2 cellular contexts compared by ENCODE assay signal in the genomic region with DNA sequence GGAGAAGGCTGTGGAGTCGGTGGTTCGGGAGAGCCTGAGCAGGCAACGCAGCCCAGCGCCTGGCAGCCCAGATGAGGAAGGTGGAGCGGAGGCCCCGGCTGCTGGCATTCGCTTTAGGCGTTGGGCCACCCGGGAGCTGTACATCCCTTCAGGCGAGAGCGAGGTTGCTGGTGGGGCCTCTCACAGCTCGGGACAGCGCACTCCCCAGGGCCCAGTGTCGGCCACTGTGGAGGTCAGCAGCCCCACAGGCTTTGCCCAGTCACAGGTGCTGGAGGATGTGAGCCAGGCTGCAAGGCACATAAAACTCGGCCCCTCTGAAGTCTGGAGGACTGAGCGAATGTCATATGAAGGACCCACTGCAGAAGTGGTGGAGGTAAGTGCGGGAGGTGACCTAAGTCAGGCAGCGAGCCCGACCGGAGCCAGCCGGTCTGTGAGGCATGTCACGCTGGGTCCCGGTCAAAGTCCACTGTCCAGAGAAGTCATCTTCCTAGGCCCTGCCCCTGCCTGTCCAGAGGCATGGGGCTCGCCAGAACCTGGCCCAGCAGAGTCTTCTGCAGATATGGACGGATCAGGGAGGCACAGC.
TF ChIP-seq lines count a peak whose summit lies in the region.

No MANE protein-coding gene starts in this region.

TF ChIP-seq in HCT116, 20 proteins besides CTCF, POLR2A, EP300 and RAD21:
- TF ChIP-seq SP1 (IDR thresholded peaks at IDR 0.05; ENCODE audit: low read depth) (no peak), EGR1 (IDR thresholded peaks at IDR 0.05; ENCODE audit: low read depth) (no peak), YY1 (IDR thresholded peaks at IDR 0.05; ENCODE audit: extremely low read depth, insufficient replicate concordance, low read depth, low read length) (no peak), FOSL1 (IDR thresholded peaks at IDR 0.05; ENCODE audit: low read depth) (no peak), TCF7L2 (IDR thresholded peaks at IDR 0.05; ENCODE audit: borderline replicate concordance, extremely low read depth, insufficient read depth, insufficient read length) (no peak), EZH2 (IDR thresholded peaks at IDR 0.05) (no peak), CBX3 (IDR thresholded peaks at IDR 0.05; ENCODE audit: low read depth) (no peak), CEBPB (IDR thresholded peaks at IDR 0.05; ENCODE audit: low read depth) (no peak), MAX (IDR thresholded peaks at IDR 0.05) (no peak), POLR2AphosphoS5 (IDR thresholded peaks at IDR 0.05; ENCODE audit: low read depth, low read length) (no peak), EZH2phosphoT487 (IDR thresholded peaks at IDR 0.05; ENCODE audit: borderline replicate concordance) (no peak), ELF1 (IDR thresholded peaks at IDR 0.05; ENCODE audit: borderline replicate concordance, low read depth) (no peak)

TF ChIP-seq in HepG2, 621 proteins besides CTCF, POLR2A, EP300 and RAD21 (continues in another document):
- TF ChIP-seq ZNF562 (CRISPR knock-in tag; IDR thresholded peaks at IDR 0.05; ENCODE audit: borderline replicate concordance) (no peak), SAFB2 (CRISPR knock-in tag; IDR thresholded peaks at IDR 0.05; ENCODE audit: borderline replicate concordance, low read depth) (no peak), FOXO1 (CRISPR knock-in tag; IDR thresholded peaks at IDR 0.05) (no peak), JUND (CRISPR knock-in tag; IDR thresholded peaks at IDR 0.05) (peak; percentile 16; the same call in 1 of the 2 replicates), THAP11 (CRISPR knock-in tag; IDR thresholded peaks at IDR 0.05) (0 out of 2 replicates have a peak, but pooled peaks have one; percentile 15), CEBPB (IDR thresholded peaks at IDR 0.05; ENCODE audit: borderline replicate concordance, low read depth, low read length) (no peak), TARDBP (CRISPR knock-in tag; IDR thresholded peaks at IDR 0.05) (peak; percentile 49; the same call in 1 of the 2 replicates), AGO2 (optimal IDR thresholded peaks at IDR 0.05; ENCODE audit: low read depth, low read length) (no peak), RNF219 (CRISPR knock-in tag; IDR thresholded peaks at IDR 0.05) (no peak), GTF2F1 (IDR thresholded peaks at IDR 0.05; ENCODE audit: low read length) (no peak), HDAC1 (CRISPR knock-in tag; IDR thresholded peaks at IDR 0.05) (peak; percentile 51; the same call in 1 of the 2 replicates), MBNL3 (CRISPR knock-in tag; conservative IDR thresholded peaks at IDR 0.05) (no peak), TBX2 (CRISPR knock-in tag; IDR thresholded peaks at IDR 0.05; ENCODE audit: borderline replicate concordance) (no peak), HNRNPH1 (optimal IDR thresholded peaks at IDR 0.05; ENCODE audit: low read depth, low read length) (no peak), MTA3 (CRISPR knock-in tag; IDR thresholded peaks at IDR 0.05) (no peak), BCL6 (CRISPR knock-in tag; IDR thresholded peaks at IDR 0.05) (0 out of 2 replicates have a peak, but pooled peaks have one; percentile 14), ZNF136 (CRISPR knock-in tag; IDR thresholded peaks at IDR 0.05; ENCODE audit: low read depth) (no peak), GFI1 (CRISPR knock-in tag; IDR thresholded peaks at IDR 0.05; ENCODE audit: borderline replicate concordance) (0 out of 2 replicates have a peak, but pooled peaks have one; percentile 33), MXD4 (CRISPR knock-in tag; IDR thresholded peaks at IDR 0.05) (peak; percentile 61; the same call in 1 of the 2 replicates), RBFOX2 (IDR thresholded peaks at IDR 0.05; ENCODE audit: low read depth, low read length) (no peak), CREBL2 (CRISPR knock-in tag; IDR thresholded peaks at IDR 0.05; ENCODE audit: borderline replicate concordance) (no peak), ZNF513 (CRISPR knock-in tag; conservative IDR thresholded peaks at IDR 0.05) (no peak), ZC3H4 (CRISPR knock-in tag; IDR thresholded peaks at IDR 0.05; ENCODE audit: borderline replicate concordance) (no peak), ZNF292 (CRISPR knock-in tag; IDR thresholded peaks at IDR 0.05; ENCODE audit: borderline replicate concordance, low read depth) (peak; percentile 49; the same call in 1 of the 2 replicates), ZFP36L1 (CRISPR knock-in tag; IDR thresholded peaks at IDR 0.05) (0 out of 2 replicates have a peak, but pooled peaks have one; percentile 34), ZNF33B (CRISPR knock-in tag; IDR thresholded peaks at IDR 0.05) (no peak), ZNF207 (IDR thresholded peaks at IDR 0.05; ENCODE audit: borderline replicate concordance) (no peak), NFYB (CRISPR knock-in tag; IDR thresholded peaks at IDR 0.05) (no peak), SOX6 (IDR thresholded peaks at IDR 0.05) (no peak), SOX6 (CRISPR knock-in tag; IDR thresholded peaks at IDR 0.05) (peak; percentile 51; the same call in 1 of the 2 replicates), ZNF572 (CRISPR knock-in tag; IDR thresholded peaks at IDR 0.05) (no peak), NFATC3 (CRISPR knock-in tag; IDR thresholded peaks at IDR 0.05) (no peak), RNF2 (conservative IDR thresholded peaks at IDR 0.05; ENCODE audit: low read depth) (no peak), ZBTB44 (CRISPR knock-in tag; IDR thresholded peaks at IDR 0.05) (no peak), LCORL (IDR thresholded peaks at IDR 0.05) (no peak), LCORL (CRISPR knock-in tag; IDR thresholded peaks at IDR 0.05) (peak; percentile 72), SALL2 (CRISPR knock-in tag; IDR thresholded peaks at IDR 0.05) (no peak; the same call in 1 of the 2 replicates), ZNF850 (CRISPR knock-in tag; conservative IDR thresholded peaks at IDR 0.05) (0 out of 2 replicates have a peak, but pooled peaks have one; percentile 35), ASH2L (IDR thresholded peaks at IDR 0.05; ENCODE audit: insufficient read length, low read depth, low read length) (peak; percentile 21), ZNF431 (CRISPR knock-in tag; IDR thresholded peaks at IDR 0.05; ENCODE audit: borderline replicate concordance, low read depth) (no peak), ZNF75D (CRISPR knock-in tag; IDR thresholded peaks at IDR 0.05; ENCODE audit: borderline replicate concordance) (no peak), TEAD3 (CRISPR knock-in tag; optimal IDR thresholded peaks at IDR 0.05; ENCODE audit: borderline replicate concordance) (peak; percentile 31), NRL (CRISPR knock-in tag; IDR thresholded peaks at IDR 0.05; ENCODE audit: borderline replicate concordance) (0 out of 2 replicates have a peak, but pooled peaks have one; percentile 25), CBX1 (IDR thresholded peaks at IDR 0.05; ENCODE audit: low read depth) (no peak), ZFX (CRISPR knock-in tag; IDR thresholded peaks at IDR 0.05; ENCODE audit: low read depth) (peak; percentile 61), ZNF329 (CRISPR knock-in tag; IDR thresholded peaks at IDR 0.05; ENCODE audit: low read depth) (no peak), HNF4G (IDR thresholded peaks at IDR 0.05; ENCODE audit: borderline replicate concordance, low read depth, low read length) (peak; percentile 82), HNF4G (CRISPR knock-in tag; IDR thresholded peaks at IDR 0.05; ENCODE audit: borderline replicate concordance, low read depth) (peak; percentile 93), KMT2A (CRISPR knock-in tag; IDR thresholded peaks at IDR 0.05) (0 out of 2 replicates have a peak, but pooled peaks have one; percentile 15), ZFAT (CRISPR knock-in tag; conservative IDR thresholded peaks at IDR 0.05) (no peak), STAG1 (CRISPR knock-in tag; IDR thresholded peaks at IDR 0.05) (0 out of 2 replicates have a peak, but pooled peaks have one; percentile 11), ZNF441 (CRISPR knock-in tag; IDR thresholded peaks at IDR 0.05; ENCODE audit: borderline replicate concordance) (peak; percentile 82), KMT2B (CRISPR knock-in tag; IDR thresholded peaks at IDR 0.05) (peak; percentile 43; the same call in 1 of the 2 replicates)
- TF ChIP-seq, protein P1, sequence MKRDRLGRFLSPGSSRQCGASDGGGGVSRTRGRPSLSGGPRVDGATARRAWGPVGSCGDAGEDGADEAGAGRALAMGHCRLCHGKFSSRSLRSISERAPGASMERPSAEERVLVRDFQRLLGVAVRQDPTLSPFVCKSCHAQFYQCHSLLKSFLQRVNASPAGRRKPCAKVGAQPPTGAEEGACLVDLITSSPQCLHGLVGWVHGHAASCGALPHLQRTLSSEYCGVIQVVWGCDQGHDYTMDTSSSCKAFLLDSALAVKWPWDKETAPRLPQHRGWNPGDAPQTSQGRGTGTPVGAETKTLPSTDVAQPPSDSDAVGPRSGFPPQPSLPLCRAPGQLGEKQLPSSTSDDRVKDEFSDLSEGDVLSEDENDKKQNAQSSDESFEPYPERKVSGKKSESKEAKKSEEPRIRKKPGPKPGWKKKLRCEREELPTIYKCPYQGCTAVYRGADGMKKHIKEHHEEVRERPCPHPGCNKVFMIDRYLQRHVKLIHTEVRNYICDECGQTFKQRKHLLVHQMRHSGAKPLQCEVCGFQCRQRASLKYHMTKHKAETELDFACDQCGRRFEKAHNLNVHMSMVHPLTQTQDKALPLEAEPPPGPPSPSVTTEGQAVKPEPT (CRISPR knock-in tag; IDR thresholded peaks at IDR 0.05; ENCODE audit: low read depth), result no peak
- TF ChIP-seq, protein P2, sequence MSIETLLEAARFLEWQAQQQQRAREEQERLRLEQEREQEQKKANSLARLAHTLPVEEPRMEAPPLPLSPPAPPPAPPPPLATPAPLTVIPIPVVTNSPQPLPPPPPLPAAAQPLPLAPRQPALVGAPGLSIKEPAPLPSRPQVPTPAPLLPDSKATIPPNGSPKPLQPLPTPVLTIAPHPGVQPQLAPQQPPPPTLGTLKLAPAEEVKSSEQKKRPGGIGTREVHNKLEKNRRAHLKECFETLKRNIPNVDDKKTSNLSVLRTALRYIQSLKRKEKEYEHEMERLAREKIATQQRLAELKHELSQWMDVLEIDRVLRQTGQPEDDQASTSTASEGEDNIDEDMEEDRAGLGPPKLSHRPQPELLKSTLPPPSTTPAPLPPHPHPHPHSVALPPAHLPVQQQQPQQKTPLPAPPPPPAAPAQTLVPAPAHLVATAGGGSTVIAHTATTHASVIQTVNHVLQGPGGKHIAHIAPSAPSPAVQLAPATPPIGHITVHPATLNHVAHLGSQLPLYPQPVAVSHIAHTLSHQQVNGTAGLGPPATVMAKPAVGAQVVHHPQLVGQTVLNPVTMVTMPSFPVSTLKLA (IDR thresholded peaks at IDR 0.05), result no peak
- TF ChIP-seq, protein P3, sequence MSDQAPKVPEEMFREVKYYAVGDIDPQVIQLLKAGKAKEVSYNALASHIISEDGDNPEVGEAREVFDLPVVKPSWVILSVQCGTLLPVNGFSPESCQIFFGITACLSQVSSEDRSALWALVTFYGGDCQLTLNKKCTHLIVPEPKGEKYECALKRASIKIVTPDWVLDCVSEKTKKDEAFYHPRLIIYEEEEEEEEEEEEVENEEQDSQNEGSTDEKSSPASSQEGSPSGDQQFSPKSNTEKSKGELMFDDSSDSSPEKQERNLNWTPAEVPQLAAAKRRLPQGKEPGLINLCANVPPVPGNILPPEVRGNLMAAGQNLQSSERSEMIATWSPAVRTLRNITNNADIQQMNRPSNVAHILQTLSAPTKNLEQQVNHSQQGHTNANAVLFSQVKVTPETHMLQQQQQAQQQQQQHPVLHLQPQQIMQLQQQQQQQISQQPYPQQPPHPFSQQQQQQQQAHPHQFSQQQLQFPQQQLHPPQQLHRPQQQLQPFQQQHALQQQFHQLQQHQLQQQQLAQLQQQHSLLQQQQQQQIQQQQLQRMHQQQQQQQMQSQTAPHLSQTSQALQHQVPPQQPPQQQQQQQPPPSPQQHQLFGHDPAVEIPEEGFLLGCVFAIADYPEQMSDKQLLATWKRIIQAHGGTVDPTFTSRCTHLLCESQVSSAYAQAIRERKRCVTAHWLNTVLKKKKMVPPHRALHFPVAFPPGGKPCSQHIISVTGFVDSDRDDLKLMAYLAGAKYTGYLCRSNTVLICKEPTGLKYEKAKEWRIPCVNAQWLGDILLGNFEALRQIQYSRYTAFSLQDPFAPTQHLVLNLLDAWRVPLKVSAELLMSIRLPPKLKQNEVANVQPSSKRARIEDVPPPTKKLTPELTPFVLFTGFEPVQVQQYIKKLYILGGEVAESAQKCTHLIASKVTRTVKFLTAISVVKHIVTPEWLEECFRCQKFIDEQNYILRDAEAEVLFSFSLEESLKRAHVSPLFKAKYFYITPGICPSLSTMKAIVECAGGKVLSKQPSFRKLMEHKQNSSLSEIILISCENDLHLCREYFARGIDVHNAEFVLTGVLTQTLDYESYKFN (CRISPR knock-in tag; conservative IDR thresholded peaks at IDR 0.05), result peak; percentile 68
